Comparison of ENCODE assay signal across 1 cellular context in the genomic region with DNA sequence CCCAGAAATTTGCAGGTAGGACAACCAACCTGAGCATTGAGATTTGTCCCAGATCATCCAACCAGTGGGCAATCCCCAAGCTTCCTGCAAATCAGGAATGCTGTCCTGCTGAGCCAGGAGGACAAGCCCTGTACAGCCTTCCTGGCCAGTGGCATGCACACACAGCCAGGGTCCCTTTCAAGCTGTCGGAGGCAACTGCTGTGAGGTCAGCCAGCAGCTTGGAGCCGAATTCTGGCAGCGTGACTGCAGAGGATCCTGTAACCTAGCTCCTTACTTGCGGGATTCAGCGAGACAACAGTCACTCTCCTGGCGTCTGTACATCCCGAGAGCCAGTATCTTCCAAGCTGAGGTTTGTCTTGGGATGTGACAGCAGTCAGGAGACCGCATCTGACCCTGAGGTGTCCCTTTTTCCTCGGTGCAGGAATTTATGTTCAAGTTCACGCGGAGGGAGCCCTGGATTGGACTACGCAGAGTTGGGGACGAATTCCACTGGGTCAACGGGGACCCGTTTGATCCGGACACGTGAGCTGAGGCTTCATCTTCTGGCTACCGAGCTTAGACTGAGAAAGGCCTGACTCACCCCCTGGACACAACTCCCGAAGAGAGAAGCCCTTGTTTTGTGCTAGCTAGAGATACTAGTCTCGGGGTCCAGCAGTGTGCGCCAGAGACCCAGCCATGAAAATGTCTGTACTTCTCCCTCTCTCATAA.
TF ChIP-seq lines count a peak whose summit lies in the region.

No MANE protein-coding gene starts in this region.

TF ChIP-seq in IMR-90, 13 proteins besides CTCF, POLR2A, EP300 and RAD21:
- TF ChIP-seq, protein P1, sequence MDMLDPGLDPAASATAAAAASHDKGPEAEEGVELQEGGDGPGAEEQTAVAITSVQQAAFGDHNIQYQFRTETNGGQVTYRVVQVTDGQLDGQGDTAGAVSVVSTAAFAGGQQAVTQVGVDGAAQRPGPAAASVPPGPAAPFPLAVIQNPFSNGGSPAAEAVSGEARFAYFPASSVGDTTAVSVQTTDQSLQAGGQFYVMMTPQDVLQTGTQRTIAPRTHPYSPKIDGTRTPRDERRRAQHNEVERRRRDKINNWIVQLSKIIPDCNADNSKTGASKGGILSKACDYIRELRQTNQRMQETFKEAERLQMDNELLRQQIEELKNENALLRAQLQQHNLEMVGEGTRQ (IDR thresholded peaks at IDR 0.05; ENCODE audit: low read depth, low read length): no peak
- TF ChIP-seq BHLHE40 (IDR thresholded peaks at IDR 0.05; ENCODE audit: low read depth, low read length): no peak
- TF ChIP-seq FOS (IDR thresholded peaks at IDR 0.05; ENCODE audit: low read depth, low read length): no peak
- TF ChIP-seq CEBPB (IDR thresholded peaks at IDR 0.05; ENCODE audit: low read depth, low read length): no peak
- TF ChIP-seq MXI1 (IDR thresholded peaks at IDR 0.05; ENCODE audit: borderline replicate concordance, low read depth, low read length): no peak
- TF ChIP-seq, protein P2, sequence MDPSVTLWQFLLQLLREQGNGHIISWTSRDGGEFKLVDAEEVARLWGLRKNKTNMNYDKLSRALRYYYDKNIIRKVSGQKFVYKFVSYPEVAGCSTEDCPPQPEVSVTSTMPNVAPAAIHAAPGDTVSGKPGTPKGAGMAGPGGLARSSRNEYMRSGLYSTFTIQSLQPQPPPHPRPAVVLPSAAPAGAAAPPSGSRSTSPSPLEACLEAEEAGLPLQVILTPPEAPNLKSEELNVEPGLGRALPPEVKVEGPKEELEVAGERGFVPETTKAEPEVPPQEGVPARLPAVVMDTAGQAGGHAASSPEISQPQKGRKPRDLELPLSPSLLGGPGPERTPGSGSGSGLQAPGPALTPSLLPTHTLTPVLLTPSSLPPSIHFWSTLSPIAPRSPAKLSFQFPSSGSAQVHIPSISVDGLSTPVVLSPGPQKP (IDR thresholded peaks at IDR 0.05; ENCODE audit: borderline replicate concordance, low read depth, low read length): no peak
- TF ChIP-seq NFE2L2 (IDR thresholded peaks at IDR 0.05; ENCODE audit: low read depth, low read length): no peak
